Comparison of ENCODE assay signal across 19 cellular contexts in genomic region chr6:19433101-19433500, GRCh38.
DNase-seq lines count a peak whose midpoint lies in the region; ATAC-seq, FAIRE-seq and TF ChIP-seq lines count a peak whose summit lies in the region.
"Had no signal": no experiment of that assay in that cellular context is flagged by ENCODE, and none has a peak within 500 bp of the region (broad histone marks: within the 10 kb centered on the region; RNA-seq: fewer than 3 reads in every experiment).

No MANE protein-coding gene starts in this region.

- H3K36me3 Mint-ChIP-seq in Calu3 (ENCODE audit: insufficient read depth, unreplicated experiment), result no peaks in the 10 kb centered on the region
- H3K36me3 Mint-ChIP-seq in mesothelial cell of epicardium, result no peaks in the 10 kb centered on the region
- H3K36me3 Mint-ChIP-seq: naive thymus-derived CD4-positive, alpha-beta T cell had no signal

- no peaks in the 10 kb centered on the region for H3K36me3 ChIP-seq in vagina
- H3K36me3 ChIP-seq in kidney (ENCODE audit: control insufficient read depth in 1 of 2, insufficient read depth in 2 of 2, low read length in 2 of 2), result no peaks in the 10 kb centered on the region
- no peaks in the 10 kb centered on the region for H3K36me3 ChIP-seq in lower lobe of right lung
- H3K36me3 ChIP-seq: BE2C, right atrium auricular region had no signal

- H3K27me3 Mint-ChIP-seq in Calu3 (ENCODE audit: unreplicated experiment) (no peaks in the 10 kb centered on the region), mesothelial cell of epicardium (ENCODE audit: low read depth) (no peaks in the 10 kb centered on the region)
- H3K27me3 Mint-ChIP-seq: naive thymus-derived CD4-positive, alpha-beta T cell had no signal

- peaks cover 6% of the 10 kb centered on the region for H3K9me3 Mint-ChIP-seq in Calu3 (ENCODE audit: low read depth, unreplicated experiment)
- peaks cover 10% of the 10 kb centered on the region for H3K9me3 Mint-ChIP-seq in mesothelial cell of epicardium

- DNase-seq in Calu3, result peak; percentile 52
- DNase-seq in NCI-H1105 treated with DMSO at 0.1 percent for 48 hours (lab: John Stamatoyannopoulos, UW), result peak; percentile 96
- DNase-seq in astrocyte of the hippocampus (ENCODE audit: low read depth, low spot score), result peak; percentile 35
- DNase-seq in mesothelial cell of epicardium (ENCODE audit: low spot score in 2 of 2, unreplicated experiment in 2 of 2), result no peak
- no peak for DNase-seq in NCI-H187 (lab: John Stamatoyannopoulos, UW)
- no peak for DNase-seq in vagina (ENCODE audit: extremely low spot score in 2 of 2)
- DNase-seq in kidney, result no peak
- no peak for DNase-seq in lower lobe of right lung
- DNase-seq: activated CD8-positive, alpha-beta T cell treated with anti-CD3 and anti-CD28 coated beads, Interleukin-2, amount 10 ng/mL, durations not matched to agents 7 days and 5 days; BE2C; effector CD4-positive, alpha-beta T cell; EL; naive thymus-derived CD4-positive, alpha-beta T cell; SHP77; stimulated activated CD4-positive, alpha-beta T cell treated with anti-CD3 and anti-CD28 coated beads, Interleukin-4, amount 100 ng/mL, for 1 hour had no signal

- H3K4me1 Mint-ChIP-seq in Calu3 (ENCODE audit: low read depth, unreplicated experiment) (peaks cover 10% of the 10 kb centered on the region), mesothelial cell of epicardium (peaks cover 8% of the 10 kb centered on the region)
- H3K4me1 Mint-ChIP-seq: naive thymus-derived CD4-positive, alpha-beta T cell had no signal

- H3K4me1 ChIP-seq in vagina (peaks cover 6% of the 10 kb centered on the region), kidney (ENCODE audit: control insufficient read depth in 1 of 2, insufficient read depth in 1 of 2, low read depth in 1 of 2, low read length in 2 of 2) (no peaks in the 10 kb centered on the region), lower lobe of right lung (no peaks in the 10 kb centered on the region)
- H3K4me1 ChIP-seq: BE2C, right atrium auricular region had no signal

- FAIRE-seq in kidney (lab: Jason Lieb, UNC), result no peak
- FAIRE-seq: GM12891, urothelium cell line had no signal

- no peaks in the 10 kb centered on the region for H3K9me3 ChIP-seq in vagina
- H3K9me3 ChIP-seq in kidney (ENCODE audit: control insufficient read depth in 1 of 2, low read length in 2 of 2), result no peaks in the 10 kb centered on the region
- H3K9me3 ChIP-seq in lower lobe of right lung, result no peaks in the 10 kb centered on the region
- H3K9me3 ChIP-seq: BE2C, right atrium auricular region had no signal

- H3K4me3 Mint-ChIP-seq in Calu3 (ENCODE audit: low read depth, unreplicated experiment) (no peak overlapping the region), mesothelial cell of epicardium (no peak overlapping the region)
- H3K4me3 Mint-ChIP-seq: activated CD8-positive, alpha-beta T cell treated with anti-CD3 and anti-CD28 coated beads, Interleukin-2, amount 10 ng/mL, durations not matched to agents 7 days and 5 days; naive thymus-derived CD4-positive, alpha-beta T cell had no signal

- CTCF ChIA-PET in Calu3 (lab: Charles Lee), result interaction anchor here (0.6 to 2.5 kb wide), 3 partner anchors 10 to 111 kb away, joined by 3 to 13 read pairs (median 4); no protein-coding TSS in a partner anchor

- TF ChIP-seq CTCF in Calu3 (IDR thresholded peaks at IDR 0.05; ENCODE audit: unreplicated experiment) (no peak), mesothelial cell of epicardium (IDR thresholded peaks at IDR 0.05; ENCODE audit: unreplicated experiment) (no peak), vagina (IDR thresholded peaks at IDR 0.05) (no peak), kidney (IDR thresholded peaks at IDR 0.05; ENCODE audit: borderline replicate concordance, extremely low read depth, insufficient read depth) (no peak), lower lobe of right lung (IDR thresholded peaks at IDR 0.05) (no peak)

- H3K27me3 ChIP-seq in vagina (no peaks in the 10 kb centered on the region), lower lobe of right lung (ENCODE audit: low read depth) (no peaks in the 10 kb centered on the region)
- H3K27me3 ChIP-seq: BE2C, right atrium auricular region had no signal

- BruUV-seq in Calu3 (replicated peaks; lab: Mats Ljungman, UMichigan), result no TSS peak

- H3K27ac ChIP-seq in vagina (no peak overlapping the region), kidney (ENCODE audit: low read depth in 2 of 2, low read length in 2 of 2) (no peak overlapping the region), lower lobe of right lung (no peak overlapping the region)
- H3K27ac ChIP-seq: right atrium auricular region had no signal

- no peak for ATAC-seq in lower lobe of right lung
- ATAC-seq: activated CD8-positive, alpha-beta T cell treated with anti-CD3 and anti-CD28 coated beads, Interleukin-2, amount 10 ng/mL, durations not matched to agents 7 days and 5 days; naive thymus-derived CD4-positive, alpha-beta T cell had no signal

- TF ChIP-seq POLR2A in vagina (IDR thresholded peaks at IDR 0.05), result no peak

- no peak overlapping the region for H3K4me3 ChIP-seq in vagina
- no peak overlapping the region for H3K4me3 ChIP-seq in kidney (ENCODE audit: low read length in 2 of 2)
- no peak overlapping the region for H3K4me3 ChIP-seq in lower lobe of right lung
- H3K4me3 ChIP-seq: right atrium auricular region had no signal

- intact Hi-C loops in Calu3 (cut with micrococcal nuclease; ENCODE audit: unreplicated experiment), result no loop called here
- intact Hi-C loops in vagina (cut with DNase I), result no loop called here
- intact Hi-C loops in kidney (cut with DNase I), result no loop called here
- intact Hi-C loops in lower lobe of right lung (cut with DNase I), result no loop called here

- H3K9ac ChIP-seq in kidney (ENCODE audit: low read length in 2 of 2), result no peak overlapping the region

- no peak overlapping the region for H3K27ac Mint-ChIP-seq in Calu3 (ENCODE audit: unreplicated experiment)
- H3K27ac Mint-ChIP-seq in mesothelial cell of epicardium, result peak overlapping the region; percentile 64
- H3K27ac Mint-ChIP-seq: activated CD8-positive, alpha-beta T cell treated with anti-CD3 and anti-CD28 coated beads, Interleukin-2, amount 10 ng/mL, durations not matched to agents 7 days and 5 days; activated T-helper 2 cell treated with anti-CD3 and anti-CD28 coated beads, Interferon-gamma antibody, Interleukin-2, Interleukin-4, amounts not matched to agents 10 μg/mL and 5 μg/mL and 100 μg/mL, durations not matched to agents 14 hours and 24 hours and 36 hours; naive thymus-derived CD4-positive, alpha-beta T cell had no signal

Comparison
In these comparisons a context has a peak if more than half of its experiments do, and no peak if none do; other contexts are left out.
1. DNase-seq: peak in Calu3 (single experiment), NCI-H1105 treated with DMSO at 0.1 percent for 48 hours (single experiment) and astrocyte of the hippocampus (single experiment); none in mesothelial cell of epicardium (0 of 2), NCI-H187 (0 of 2), vagina (0 of 2), kidney (single experiment) and lower lobe of right lung (single experiment).